8 cellular contexts compared by ENCODE assay signal in the genomic region with DNA sequence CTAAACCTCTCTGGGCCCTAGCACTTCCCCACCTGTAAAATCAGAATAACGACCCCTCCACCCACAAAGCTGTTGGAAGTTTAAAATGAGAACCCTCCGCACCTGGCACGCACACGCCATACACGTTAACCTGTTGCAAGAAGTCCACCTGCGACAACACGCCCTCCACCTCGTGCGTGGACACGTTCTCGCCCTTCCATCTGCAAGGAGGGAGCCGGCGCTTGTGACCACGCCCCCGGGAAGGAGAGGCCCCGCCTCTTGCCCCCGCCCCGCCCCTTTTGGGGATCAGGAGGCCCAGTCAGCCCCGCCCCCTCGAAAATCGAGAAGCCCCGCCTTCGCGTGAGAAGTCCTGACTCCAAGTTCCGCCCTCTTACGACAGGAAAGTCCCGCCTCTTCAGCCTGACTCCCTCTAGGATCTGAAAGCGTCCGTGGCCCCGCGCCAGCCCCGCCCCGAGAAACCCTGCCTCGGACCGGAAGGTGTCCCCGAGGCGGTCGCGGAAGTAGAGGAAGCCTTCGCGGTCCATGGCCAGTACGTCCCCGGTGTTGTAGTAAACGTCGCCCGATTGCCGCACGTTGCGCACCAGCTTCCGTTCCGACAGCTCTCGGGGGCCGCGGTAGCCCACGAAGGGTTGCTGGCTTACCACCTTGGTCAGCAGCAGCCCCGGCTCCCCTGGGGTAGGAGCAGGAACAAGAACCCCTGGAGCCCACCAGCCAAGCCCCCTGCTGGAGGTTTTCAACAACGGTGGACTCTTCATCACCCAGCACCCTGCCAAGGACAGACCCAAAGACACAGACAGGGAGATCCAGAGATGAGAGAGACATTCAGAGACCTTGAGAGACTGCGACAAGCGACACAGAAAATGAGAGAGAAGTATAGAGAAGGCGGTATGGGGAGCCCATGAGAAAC. TPM values are rescaled to one million over a fixed set of nuclear protein-coding genes. Genes with fewer than 3 reads are reported as not detected.
DNase-seq lines count a peak whose midpoint lies in the region; ATAC-seq and TF ChIP-seq lines count a peak whose summit lies in the region.

No MANE protein-coding gene starts in this region.

- H3K4me3 ChIP-seq in BLaER1, result peak overlapping the region; percentile 69
- H3K4me3 ChIP-seq in colonic mucosa, result peak overlapping the region; percentile 52

- H3K4me1 ChIP-seq in BLaER1 (peaks cover 27% of the 10 kb centered on the region), colonic mucosa (no peaks in the 10 kb centered on the region)

- ATAC-seq in HG03439 (IDR thresholded peaks at IDR 0.05; ENCODE audit: unreplicated experiment) (peak; percentile 84), left colon (peak; percentile 98)

- H4K20me1 ChIP-seq in BLaER1, result no peaks in the 10 kb centered on the region

- peak overlapping the region; percentile 97 for H3K4me2 ChIP-seq in BLaER1

- intact Hi-C loops in colonic mucosa (cut with DNase I), result no loop called here
- intact Hi-C loops in left colon (cut with DNase I, micrococcal nuclease), result no loop called here

- no peaks in the 10 kb centered on the region for H3K27me3 ChIP-seq in BLaER1
- H3K27me3 ChIP-seq in colonic mucosa, result no peaks in the 10 kb centered on the region

- H3K27ac ChIP-seq in BLaER1, result peak overlapping the region; percentile 71
- peak overlapping the region; percentile 56 for H3K27ac ChIP-seq in colonic mucosa

- H3K36me3 ChIP-seq in BLaER1 (no peaks in the 10 kb centered on the region), colonic mucosa (no peaks in the 10 kb centered on the region)

- H3K9me3 ChIP-seq in BLaER1 (no peaks in the 10 kb centered on the region), colonic mucosa (no peaks in the 10 kb centered on the region)

- H3K9ac ChIP-seq in BLaER1, result peak overlapping the region; percentile 73
- peak overlapping the region; percentile 45 to 54 for H3K9ac ChIP-seq in colonic mucosa (ENCODE audit: low read depth in 2 of 2, low read length in 2 of 2)

- no peak for TF ChIP-seq CTCF in colonic mucosa (IDR thresholded peaks at IDR 0.05)

- DNase-seq in GM19238 (ENCODE audit: insufficient read length, low spot score) (peak; percentile 97), NCI-H510A treated with DMSO at 0.1 percent for 48 hours (lab: John Stamatoyannopoulos, UW) (peak; percentile 59), colonic mucosa (peak; percentile 100), left colon (peak; percentile 99 to 100)
- peak; percentile 100 for DNase-seq in activated CD4-positive, alpha-beta T cell treated with anti-CD3 and anti-CD28 coated beads for 48 hours
- peak; percentile 93 to 97 for DNase-seq in stimulated activated CD4-positive, alpha-beta T cell treated with anti-CD3 and anti-CD28 coated beads, Interleukin-1b, Interleukin-23, amount 100 ng/mL, for 4 hours (ENCODE audit: low read depth in 2 of 2)

RNA-seq across cellular contexts. Expression of gene SLC27A5, which starts 12.5 kb away (rescaled TPM):
- total RNA-seq in colonic mucosa (1 to 10 TPM; 3.7 to 8.7 TPM), left colon (1 to 10 TPM; 2.8 to 4.6 TPM)

RNA-seq across cellular contexts. Expression of gene ZBTB45, which starts 20.3 kb away (rescaled TPM):
- total RNA-seq in colonic mucosa (10 to 100 TPM; 13.5 to 20.2 TPM), left colon (10 to 100 TPM; 13.7 to 14.3 TPM)

RNA-seq across cellular contexts. Expression of gene ZNF446, which starts 23.1 kb away (rescaled TPM):
- 10 to 100 TPM in 1 of 2 donors, 1 to 10 TPM in 1; 7.4 to 10.5 TPM for total RNA-seq in colonic mucosa
- 10 to 100 TPM in 1 of 2 donors, 1 to 10 TPM in 1; 10.0 to 11.2 TPM for total RNA-seq in left colon

RNA-seq across cellular contexts. Expression of gene ZNF324, which starts 32.4 kb away (rescaled TPM):
- total RNA-seq in colonic mucosa, result 10 to 100 TPM; 10.2 to 12.0 TPM
- 10 to 100 TPM; 11.6 to 14.0 TPM for total RNA-seq in left colon

RNA-seq across cellular contexts. Expression of gene TRIM28, which starts 44.6 kb away (rescaled TPM):
- total RNA-seq in colonic mucosa (100 to 1,000 TPM; 205 to 412 TPM), left colon (100 to 1,000 TPM; 171 to 184 TPM)

Comparison
In these comparisons a context has a peak if more than half of its experiments do, and no peak if none do; other contexts are left out.
1. Peak in every context shown above with its lines: DNase-seq, ATAC-seq, H3K4me3 ChIP-seq and H3K27ac ChIP-seq.